ENCODE assay signal across 20 cellular contexts in the genomic region with DNA sequence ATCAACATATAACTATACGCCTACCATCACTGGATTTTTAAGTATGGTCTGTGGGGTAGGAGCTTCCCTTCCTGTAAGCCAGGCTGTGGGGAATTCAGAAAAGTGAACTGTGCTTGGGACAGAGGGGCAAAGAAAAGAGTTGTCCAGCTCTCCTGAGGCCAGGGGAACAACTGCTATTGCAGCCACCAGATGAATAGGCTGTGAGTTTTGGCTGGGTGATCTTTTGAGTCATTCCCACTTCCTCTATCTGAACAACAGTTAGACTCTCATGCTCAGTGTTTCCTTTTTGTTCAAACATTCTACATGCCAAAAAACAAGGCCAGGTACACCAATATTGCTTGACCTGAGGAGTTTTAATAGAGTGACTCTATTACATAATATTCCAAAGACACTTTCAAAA.
DNase-seq lines count a peak whose midpoint lies in the region; ATAC-seq, FAIRE-seq and TF ChIP-seq lines count a peak whose summit lies in the region.
"Had no signal": no experiment of that assay in that cellular context is flagged by ENCODE, and none has a peak within 500 bp of the region (broad histone marks: within the 10 kb centered on the region; RNA-seq: fewer than 3 reads in every experiment).

No MANE protein-coding gene starts in this region.

- no peak overlapping the region for H3K23ac ChIP-seq in trophoblast cell (ENCODE audit: low read length)

- ATAC-seq in HCT116 (no peak), PC-3 (peak; percentile 33; the same call in 1 of the 2 replicates), HG03135 (IDR thresholded peaks at IDR 0.05; ENCODE audit: unreplicated experiment) (no peak), HG02763 (IDR thresholded peaks at IDR 0.05; ENCODE audit: unreplicated experiment) (no peak)

- H3K9ac ChIP-seq in HCT116 (ENCODE audit: low read length) (no peak overlapping the region), PC-3 (ENCODE audit: low read length) (no peak overlapping the region), endothelial cell of umbilical vein (replicated peaks; ENCODE audit: extremely low read depth, insufficient read depth, low read length) (no peak overlapping the region), trophoblast cell (ENCODE audit: low read length) (no peak overlapping the region)
- H3K9ac ChIP-seq: KMS-11, SK-N-SH had no signal

- H4K91ac ChIP-seq in trophoblast cell (ENCODE audit: low read depth, low read length), result peak overlapping the region; percentile 18

- no peak overlapping the region for H3K18ac ChIP-seq in trophoblast cell (ENCODE audit: low read length)

- dilution Hi-C loops in endothelial cell of umbilical vein (cut with MboI; ENCODE audit: extremely low pct_ligation_motif_present, low sequenced_read_pairs), result no loop called here

- TF ChIP-seq POLR2A in HCT116 (IDR thresholded peaks at IDR 0.05; ENCODE audit: borderline replicate concordance, extremely low read depth, insufficient read depth, insufficient read length) (no peak), endothelial cell of umbilical vein (IDR thresholded peaks at IDR 0.05; ENCODE audit: low read depth, low read length) (no peak)

- H3K79me2 ChIP-seq in HCT116 (ENCODE audit: insufficient read depth, low read length), result no peaks in the 10 kb centered on the region
- H3K79me2 ChIP-seq in PC-3 (ENCODE audit: low read length), result no peaks in the 10 kb centered on the region
- H3K79me2 ChIP-seq in endothelial cell of umbilical vein (ENCODE audit: control insufficient read depth, insufficient read depth, low read length), result no peaks in the 10 kb centered on the region
- no peaks in the 10 kb centered on the region for H3K79me2 ChIP-seq in trophoblast cell (ENCODE audit: control insufficient read depth, insufficient read depth, low read length, poor library complexity)

- H4K20me1 ChIP-seq in HCT116 (ENCODE audit: insufficient read depth) (no peaks in the 10 kb centered on the region), PC-3 (ENCODE audit: low read length) (no peaks in the 10 kb centered on the region), endothelial cell of umbilical vein (replicated peaks; ENCODE audit: control insufficient read depth, extremely low read depth, insufficient read depth, low read length) (no peaks in the 10 kb centered on the region)

- H3K4me3 ChIP-seq in HCT116 (replicated peaks in 1 of 2; ENCODE audit: low read depth in 1 of 2, low read length in 2 of 2) (no peak overlapping the region), PC-3 (ENCODE audit: low read length) (no peak overlapping the region), endothelial cell of umbilical vein (replicated peaks in 1 of 3; ENCODE audit: insufficient read depth in 1 of 3, low read depth in 1 of 3, low read length in 3 of 3) (no peak overlapping the region), trophoblast cell (ENCODE audit: low read depth, low read length) (no peak overlapping the region)

- no TSS peak for BruUV-seq in HCT116 (replicated peaks; lab: Mats Ljungman, UMichigan)
- no TSS peak for BruUV-seq in PC-3 (replicated peaks; lab: Mats Ljungman, UMichigan)
- no TSS peak for BruUV-seq in endothelial cell of umbilical vein (replicated peaks; lab: Mats Ljungman, UMichigan)

- no peak overlapping the region for H4K8ac ChIP-seq in trophoblast cell (ENCODE audit: low read depth, low read length)

- no peaks in the 10 kb centered on the region for H3K27me3 ChIP-seq in HCT116 (ENCODE audit: insufficient read depth, low read length)
- H3K27me3 ChIP-seq in PC-3 (ENCODE audit: low read length), result no peaks in the 10 kb centered on the region
- H3K27me3 ChIP-seq in endothelial cell of umbilical vein (ENCODE audit: control insufficient read depth in 2 of 2, insufficient read depth in 2 of 2, low read length in 2 of 2), result no peaks in the 10 kb centered on the region
- H3K27me3 ChIP-seq in trophoblast cell (ENCODE audit: insufficient read depth, low read length), result no peaks in the 10 kb centered on the region

- H3K4me2 ChIP-seq in HCT116 (ENCODE audit: low read length) (no peak overlapping the region), PC-3 (ENCODE audit: low read length) (no peak overlapping the region), endothelial cell of umbilical vein (ENCODE audit: insufficient read depth, low read length) (no peak overlapping the region), trophoblast cell (ENCODE audit: low read length) (no peak overlapping the region)
- H3K4me2 ChIP-seq: KMS-11, SK-N-SH had no signal

- H2BK12ac ChIP-seq in trophoblast cell (ENCODE audit: low read length), result peak overlapping the region; percentile 72

- H3K14ac ChIP-seq in trophoblast cell (ENCODE audit: low read length), result no peak overlapping the region

- H3K79me1 ChIP-seq in trophoblast cell (ENCODE audit: low read length), result no peaks in the 10 kb centered on the region

- RAD21 ChIA-PET in HCT116 (lab: Charles Lee; ENCODE audit: low non-redundant PET in 1 of 2, low total read pairs in 2 of 2, uncharacterized antibody in 2 of 2, unreplicated experiment in 2 of 2), result no interaction called here

- no peaks in the 10 kb centered on the region for H3K9me1 ChIP-seq in endothelial cell of umbilical vein (replicated peaks; ENCODE audit: control insufficient read depth, extremely low read depth, insufficient read depth, low read length)

- peak overlapping the region; percentile 45 for H2AFZ ChIP-seq in HCT116 (ENCODE audit: low read depth, low read length, poor library complexity, severe bottlenecking)
- no peak overlapping the region for H2AFZ ChIP-seq in PC-3 (ENCODE audit: low read length)
- no peak overlapping the region for H2AFZ ChIP-seq in endothelial cell of umbilical vein (ENCODE audit: low read depth, low read length)
- H2AFZ ChIP-seq in trophoblast cell (ENCODE audit: insufficient read depth, low read length, poor library complexity), result no peak overlapping the region

- H3K9me2 ChIP-seq in HCT116 (ENCODE audit: insufficient read depth) (no peaks in the 10 kb centered on the region), PC-3 (replicated peaks; ENCODE audit: low read length) (no peaks in the 10 kb centered on the region)
- H3K9me2 ChIP-seq: SK-N-SH had no signal

- peaks cover 10 to 44% of the 10 kb centered on the region in 2 experiments for H3K4me1 ChIP-seq in HCT116 (ENCODE audit: control insufficient read depth in 1 of 2, insufficient read depth in 2 of 2, low read length in 2 of 2)
- H3K4me1 ChIP-seq in PC-3 (ENCODE audit: insufficient read depth, low read length), result peaks cover 17% of the 10 kb centered on the region
- H3K4me1 ChIP-seq in endothelial cell of umbilical vein (ENCODE audit: control insufficient read depth, extremely low read depth, insufficient read depth, low read length), result peaks cover 7% of the 10 kb centered on the region
- peaks cover 0 to 4% of the 10 kb centered on the region in 2 experiments for H3K4me1 ChIP-seq in trophoblast cell (ENCODE audit: control insufficient read depth in 1 of 2, insufficient read depth in 2 of 2, low read length in 2 of 2)

- H3K27ac ChIP-seq in HCT116 (ENCODE audit: low read depth, low read length) (no peak overlapping the region), PC-3 (ENCODE audit: low read length) (no peak overlapping the region), endothelial cell of umbilical vein (ENCODE audit: insufficient read depth, low read depth, low read length) (no peak overlapping the region), trophoblast cell (ENCODE audit: low read depth, low read length) (no peak overlapping the region)
- H3K27ac ChIP-seq: KMS-11 had no signal

- H2BK120ac ChIP-seq in trophoblast cell (ENCODE audit: insufficient read depth, low read length, poor library complexity), result peak overlapping the region; percentile 11

- CTCF ChIA-PET in HCT116 (lab: Charles Lee) (no interaction called here), PC-3 (lab: Charles Lee) (no interaction called here), endothelial cell of umbilical vein (lab: Charles Lee) (no interaction called here)

- H3K36me3 ChIP-seq in HCT116 (ENCODE audit: control insufficient read depth in 1 of 2, insufficient read depth in 2 of 2, low read length in 2 of 2) (no peaks in the 10 kb centered on the region), PC-3 (ENCODE audit: low read depth, low read length) (no peaks in the 10 kb centered on the region), endothelial cell of umbilical vein (ENCODE audit: control insufficient read depth in 2 of 2, extremely low read depth in 1 of 2, insufficient read depth in 2 of 2, low read length in 2 of 2) (no peaks in the 10 kb centered on the region), trophoblast cell (ENCODE audit: control insufficient read depth in 1 of 2, insufficient read depth in 2 of 2, low read length in 2 of 2) (no peaks in the 10 kb centered on the region)

- DNase-seq in HCT116 (ENCODE audit: low read depth, low spot score) (no peak), PC-3 (peak; percentile 36), endothelial cell of umbilical vein (ENCODE audit: low read depth, low spot score) (peak; percentile 9), trophoblast cell (no peak), AG08396 (ENCODE audit: low spot score) (no peak)
- DNase-seq: DMS 273 treated with DMSO at 0.1 percent for 48 hours; DND-41; GF-D8; NCI-H1105 treated with DMSO at 0.1 percent for 48 hours; NCI-H1694; NCI-H2081 treated with DMSO at 0.1 percent for 48 hours; NCI-H446 treated with DMSO at 0.1 percent for 48 hours; NCI-H748 treated with DMSO at 0.1 percent for 48 hours; NK-92 treated with Interleukin-12 subunit alpha and Interleukin-12 subunit beta, amount 100 ng/mL, for 24 hours; SHP77; SK-N-SH had no signal

- no peak overlapping the region for H3K4ac ChIP-seq in trophoblast cell (ENCODE audit: low read depth, low read length)

- intact Hi-C loops in HCT116 (cut with micrococcal nuclease), result no loop called here
- intact Hi-C loops in PC-3 (cut with micrococcal nuclease), result no loop called here
- intact Hi-C loops in endothelial cell of umbilical vein (cut with micrococcal nuclease), result no loop called here

- no peak overlapping the region for H4K12ac ChIP-seq in trophoblast cell (ENCODE audit: low read depth, low read length)

- POLR2A ChIA-PET in HCT116 (lab: Charles Lee) (no interaction called here), PC-3 (lab: Charles Lee; ENCODE audit: unreplicated experiment) (no interaction called here), endothelial cell of umbilical vein (lab: Charles Lee) (no interaction called here)

- WGBS in trophoblast cell (ENCODE audit: extremely low coverage, insufficient coverage, insufficient read length), result no CpG with 5 or more reads among the region's 1 CpG

- H3F3A ChIP-seq in PC-3 (ENCODE audit: low read length, unreplicated experiment), result no peaks in the 10 kb centered on the region

- H2AK5ac ChIP-seq in trophoblast cell (ENCODE audit: low read length), result no peak overlapping the region

- TF ChIP-seq CTCF in HCT116 (IDR thresholded peaks at IDR 0.05 in 2 of 3, conservative IDR thresholded peaks at IDR 0.05 in 1 of 3; ENCODE audit: borderline replicate concordance in 1 of 3, insufficient read depth in 1 of 3, low read depth in 2 of 3, low read length in 2 of 3) (no peak), PC-3 (conservative IDR thresholded peaks at IDR 0.05; ENCODE audit: low read depth, low read length) (no peak), endothelial cell of umbilical vein (IDR thresholded peaks at IDR 0.05; ENCODE audit: extremely low read depth in 1 of 2, insufficient read depth in 1 of 2, low read depth in 1 of 2, low read length in 2 of 2) (no peak)

- FAIRE-seq in endothelial cell of umbilical vein (lab: Jason Lieb, UNC), result no peak
- FAIRE-seq: H1 had no signal

- H3K9me3 ChIP-seq in HCT116 (ENCODE audit: control insufficient read depth in 1 of 2, insufficient read depth in 1 of 2, low read depth in 1 of 2, low read length in 2 of 2) (no peaks in the 10 kb centered on the region), PC-3 (ENCODE audit: low read length) (no peaks in the 10 kb centered on the region), endothelial cell of umbilical vein (replicated peaks; ENCODE audit: control insufficient read depth, insufficient read depth, low read length) (no peaks in the 10 kb centered on the region), trophoblast cell (ENCODE audit: insufficient read depth, low read depth, low read length) (peaks cover 1% of the 10 kb centered on the region)

- no peak overlapping the region for H2BK5ac ChIP-seq in trophoblast cell (ENCODE audit: low read depth, low read length, poor library complexity)

- no peak for TF ChIP-seq RAD21 in HCT116 (IDR thresholded peaks at IDR 0.05; ENCODE audit: low read depth)

Comparison
In these comparisons a context has a peak if more than half of its experiments do, and no peak if none do; other contexts are left out.
1. DNase-seq: peak in PC-3 (single experiment) and endothelial cell of umbilical vein (single experiment); none in HCT116 (single experiment), trophoblast cell (0 of 2) and AG08396 (single experiment).